ENCODE assay signal across 8 cellular contexts in genomic region chrX:1581132-1581531, GRCh38. TPM values are rescaled to one million over a fixed set of nuclear protein-coding genes. Genes with fewer than 3 reads are reported as not detected.
A peak's percentile ranks its signal among the peaks of the same experiment; 100 is the strongest.
DNase-seq lines count a peak whose midpoint lies in the region; ATAC-seq and TF ChIP-seq lines count a peak whose summit lies in the region.

No MANE protein-coding gene starts in this region.

- WGBS in mammary epithelial cell (ENCODE audit: low coverage, missing lambda C conversion rate): 28% methylated on average over 3 of the region's 4 CpGs
- 28 to 44% methylated on average over 4 of the region's 4 CpGs for WGBS in lung, 2 donors

- CTCF ChIA-PET in mammary epithelial cell (lab: Charles Lee; ENCODE audit: low non-redundant PET): no interaction called here

- no peak overlapping the region for H3K9ac ChIP-seq in mammary epithelial cell (ENCODE audit: insufficient read depth, low read length)

- ATAC-seq in GM18907 (IDR thresholded peaks at IDR 0.05; ENCODE audit: unreplicated experiment) (peak; percentile 46), lung (ENCODE audit: insufficient read depth, low FRiP score) (peak; percentile 66), HG02970 (IDR thresholded peaks at IDR 0.05; ENCODE audit: low FRiP score, unreplicated experiment) (no peak)

- H3K27ac ChIP-seq in VCaP (no peak overlapping the region), mammary epithelial cell (ENCODE audit: insufficient read depth, low read depth, low read length) (no peak overlapping the region), lung (ENCODE audit: low read depth in 1 of 2, low read length in 1 of 2) (no peak overlapping the region)

- no peaks in the 10 kb centered on the region for H3K36me3 ChIP-seq in mammary epithelial cell (ENCODE audit: insufficient read depth, low read length)
- no peaks in the 10 kb centered on the region for H3K36me3 ChIP-seq in lung (ENCODE audit: control insufficient read depth in 2 of 2, insufficient read depth in 2 of 2, low read length in 2 of 2)

- H3K9me3 ChIP-seq in mammary epithelial cell (replicated peaks; ENCODE audit: insufficient read depth, low read length) (no peaks in the 10 kb centered on the region), lung (ENCODE audit: control insufficient read depth in 2 of 2, insufficient read depth in 1 of 2, low read length in 1 of 2) (peaks cover 0 to 1% of the 10 kb centered on the region in 2 donors)

- BruUV-seq in mammary epithelial cell (replicated peaks; lab: Mats Ljungman, UMichigan): no TSS peak

- H3K4me1 ChIP-seq in mammary epithelial cell (ENCODE audit: insufficient read depth, low read length) (no peaks in the 10 kb centered on the region), lung (ENCODE audit: control insufficient read depth in 2 of 2, insufficient read depth in 2 of 2, low read length in 2 of 2) (peaks cover 0 to 1% of the 10 kb centered on the region in 2 donors)

- in situ Hi-C loops in mammary epithelial cell (cut with MboI; ENCODE audit: low sequenced_read_pairs in 2 of 2): loop anchor here in 1 of 2 donors (10.0 kb wide), 1 partner anchor 116 kb away; no protein-coding TSS in a partner anchor

- DNase-seq in AG10803 (ENCODE audit: low read depth): no peak
- peak; percentile 56 for DNase-seq in NCI-H1694 (lab: John Stamatoyannopoulos, UW)
- DNase-seq in mammary epithelial cell: peak; percentile 32
- peak; percentile 64 for DNase-seq in lung (ENCODE audit: low spot score)
- DNase-seq in stimulated activated CD8-positive, alpha-beta memory T cell treated with anti-CD3 and anti-CD28 coated beads, Interleukin-7, amount 100 ng/mL, for 48 hours (ENCODE audit: extremely low read depth in 1 of 2, low read depth in 1 of 2): peak; percentile 45 to 75

- peak; percentile 66 for TF ChIP-seq CTCF in AG10803 (conservative IDR thresholded peaks at IDR 0.05; ENCODE audit: low read length)
- TF ChIP-seq CTCF in VCaP (conservative IDR thresholded peaks at IDR 0.05): peak; percentile 82
- peak; percentile 67 to 72 for TF ChIP-seq CTCF in mammary epithelial cell (conservative IDR thresholded peaks at IDR 0.05 in 1 of 2, IDR thresholded peaks at IDR 0.05 in 1 of 2; ENCODE audit: extremely low read depth in 1 of 2, insufficient read depth in 1 of 2, low read depth in 1 of 2, low read length in 2 of 2)
- TF ChIP-seq CTCF in lung (IDR thresholded peaks at IDR 0.05; ENCODE audit: control extremely low read depth, extremely low read depth): peak; percentile 79

- intact Hi-C loops in mammary epithelial cell (cut with micrococcal nuclease): loop anchor here (1.0 kb wide), 1 partner anchor 127 kb away; no protein-coding TSS in a partner anchor

- H3K4me2 ChIP-seq in mammary epithelial cell (ENCODE audit: insufficient read depth, low read depth, low read length): no peak overlapping the region

- H3K4me3 ChIP-seq in AG10803 (ENCODE audit: low read length) (no peak overlapping the region), mammary epithelial cell (replicated peaks in 1 of 3; ENCODE audit: insufficient read depth in 1 of 3, low read depth in 2 of 3, low read length in 3 of 3) (no peak overlapping the region), lung (no peak overlapping the region)

- no peaks in the 10 kb centered on the region for H3K79me2 ChIP-seq in mammary epithelial cell (ENCODE audit: insufficient read depth, low read length)

- dilution Hi-C loops in mammary epithelial cell (cut with HindIII; ENCODE audit: low sequenced_read_pairs): no loop called here

- H3K27me3 ChIP-seq in mammary epithelial cell (ENCODE audit: insufficient read depth, low read length): no peaks in the 10 kb centered on the region
- H3K27me3 ChIP-seq in lung (ENCODE audit: control insufficient read depth, insufficient read depth): no peaks in the 10 kb centered on the region

- no peak overlapping the region for H2AFZ ChIP-seq in mammary epithelial cell (ENCODE audit: low read depth, low read length)

- H4K20me1 ChIP-seq in mammary epithelial cell (ENCODE audit: insufficient read depth, low read length): no peaks in the 10 kb centered on the region

RNA-seq across cellular contexts. Expression of gene AKAP17A, which starts 10.3 kb away (rescaled TPM):
- total RNA-seq in mammary epithelial cell (10 to 100 TPM; 23.0 to 34.9 TPM), lung (10 to 100 TPM; 40.6 to 48.9 TPM)
- polyA plus RNA-seq in mammary epithelial cell (12.7 TPM), lung (10 to 100 TPM; 44.1 to 45.2 TPM)
- 11.1 TPM for polyA minus RNA-seq in mammary epithelial cell

RNA-seq across cellular contexts. Expression of gene ASMT, which starts 33.7 kb away (rescaled TPM):
- total RNA-seq in mammary epithelial cell (not detected), lung (under 1 TPM; 0.25 to 0.63 TPM)
- polyA plus RNA-seq in mammary epithelial cell (not detected), lung (under 1 TPM; 0.09 to 0.37 TPM)
- not detected for polyA minus RNA-seq in mammary epithelial cell

RNA-seq across cellular contexts. Expression of gene P2RY8, which starts 44.1 kb away (rescaled TPM):
- total RNA-seq in mammary epithelial cell: not detected
- not detected for polyA plus RNA-seq in mammary epithelial cell
- not detected for polyA minus RNA-seq in mammary epithelial cell
- total RNA-seq in lung: 1 to 10 TPM; 2.8 to 8.3 TPM
- 1 to 10 TPM in 1 of 2 donors, under 1 TPM in 1; 0.51 to 6.0 TPM for polyA plus RNA-seq in lung
